Comparison of ENCODE assay signal across 21 cellular contexts in the genomic region with DNA sequence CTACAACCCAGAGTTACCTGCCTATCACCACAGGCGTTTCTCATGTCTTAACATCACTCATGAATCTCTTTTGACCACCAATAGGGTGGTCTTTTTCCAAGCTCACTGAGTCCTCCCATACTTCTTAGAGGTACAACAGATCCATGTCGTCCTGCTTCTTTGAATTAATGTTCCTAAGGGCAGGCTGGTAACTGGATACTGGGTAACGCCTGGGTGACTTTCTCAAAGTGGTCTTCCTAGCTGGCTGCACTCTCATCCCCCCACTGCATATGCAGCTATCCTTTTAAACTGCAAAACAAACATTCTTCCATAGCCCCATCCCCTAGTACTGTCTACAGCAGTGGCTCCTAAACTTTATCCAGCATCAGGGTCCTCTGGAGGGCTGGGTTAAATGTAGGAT.
"Had no signal": no experiment of that assay in that cellular context is flagged by ENCODE, and none has a peak within 500 bp of the region (broad histone marks: within the 10 kb centered on the region; RNA-seq: fewer than 3 reads in every experiment).

No MANE protein-coding gene starts in this region.

- H3K4me2 ChIP-seq: hepatocyte had no signal

- H2AFZ ChIP-seq: hepatocyte had no signal

- H3K4me1 Mint-ChIP-seq: immature natural killer cell had no signal

- DNase-seq: dermis blood vessel endothelial cell; dorsolateral prefrontal cortex; effector CD4-positive, alpha-beta T cell; effector memory CD4-positive, alpha-beta T cell; foreskin keratinocyte; heart left ventricle; immature natural killer cell; islet precursor cell; kidney; kidney glomerular epithelial cell; left colon; left lung; left ventricle myocardium superior; lower lobe of right lung; mesendoderm; midbrain had no signal

- H3K27me3 Mint-ChIP-seq: memory B cell had no signal

- ATAC-seq: foreskin keratinocyte, gastroesophageal sphincter, heart left ventricle, left colon, left lung, left ventricle myocardium superior, lower lobe of right lung had no signal

- H3K36me3 ChIP-seq: esophagus muscularis mucosa, gastroesophageal sphincter, heart left ventricle, left lung, lower lobe of right lung had no signal

- H3K27ac Mint-ChIP-seq: immature natural killer cell, memory B cell had no signal

- H3K4me3 Mint-ChIP-seq: immature natural killer cell, memory B cell had no signal

- H3K4me3 ChIP-seq: coronary artery, dorsolateral prefrontal cortex, esophagus muscularis mucosa, gastroesophageal sphincter, heart left ventricle, hepatocyte, left lung, lower lobe of right lung had no signal

- H3K4me1 ChIP-seq: foreskin keratinocyte, gastroesophageal sphincter, left lung, lower lobe of right lung had no signal

- H3K27ac ChIP-seq: coronary artery, dorsolateral prefrontal cortex, esophagus muscularis mucosa, foreskin keratinocyte, gastroesophageal sphincter, heart left ventricle, hepatocyte, left lung, lower lobe of right lung had no signal

- H3K27me3 ChIP-seq: dorsolateral prefrontal cortex, esophagus muscularis mucosa, foreskin keratinocyte, gastroesophageal sphincter, heart left ventricle, hepatocyte, left lung had no signal
